ENCODE assay signal across 8 cellular contexts in genomic region chr10:89837173-89838001, GRCh38.
DNase-seq lines count a peak whose midpoint lies in the region; ATAC-seq, FAIRE-seq and TF ChIP-seq lines count a peak whose summit lies in the region.

No MANE protein-coding gene starts in this region.

- peak overlapping the region; percentile 74 for H3K4me3 Mint-ChIP-seq in activated naive CD8-positive, alpha-beta T cell treated with anti-CD3 and anti-CD28 coated beads, Interleukin-2, amount 50 U/mL, for 24 hours

- H3K27me3 ChIP-seq in keratinocyte (ENCODE audit: control insufficient read depth, extremely low read depth, insufficient read depth, low read length): no peaks in the 10 kb centered on the region

- no peaks in the 10 kb centered on the region for H3K36me3 Mint-ChIP-seq in activated naive CD8-positive, alpha-beta T cell treated with anti-CD3 and anti-CD28 coated beads, Interleukin-2, amount 50 U/mL, for 24 hours (ENCODE audit: low read depth)

- DNase-seq in NCI-H146 treated with DMSO at 0.1 percent for 48 hours (lab: John Stamatoyannopoulos, UW; ENCODE audit: unreplicated experiment) (peak; percentile 75), keratinocyte (ENCODE audit: low read depth, low spot score) (no peak), RKO (ENCODE audit: low spot score) (no peak), NCI-H446 (lab: John Stamatoyannopoulos, UW) (no peak)
- peak; percentile 34 for DNase-seq in activated naive CD8-positive, alpha-beta T cell treated with anti-CD3 and anti-CD28 coated beads, Interleukin-2, amount 50 U/mL, for 24 hours
- DNase-seq in stimulated activated CD8-positive, alpha-beta memory T cell treated with anti-CD3 and anti-CD28 coated beads, Interleukin-15, amount 100 ng/mL, for 24 hours (ENCODE audit: low read depth): peak; percentile 8

- dilution Hi-C loops in keratinocyte (cut with MboI; ENCODE audit: extremely low pct_ligation_motif_present, low sequenced_read_pairs): no loop called here

- no peaks in the 10 kb centered on the region for H3K79me2 ChIP-seq in keratinocyte (ENCODE audit: control insufficient read depth, insufficient read depth, low read length)

- peak overlapping the region; percentile 60 for H3K27ac Mint-ChIP-seq in activated naive CD8-positive, alpha-beta T cell treated with anti-CD3 and anti-CD28 coated beads, Interleukin-2, amount 50 U/mL, for 24 hours

- H3K36me3 ChIP-seq in keratinocyte (ENCODE audit: control insufficient read depth in 2 of 2, extremely low read depth in 1 of 2, insufficient read depth in 2 of 2, low read length in 2 of 2): no peaks in the 10 kb centered on the region

- peaks cover 10% of the 10 kb centered on the region for H3K27me3 Mint-ChIP-seq in activated naive CD8-positive, alpha-beta T cell treated with anti-CD3 and anti-CD28 coated beads, Interleukin-2, amount 50 U/mL, for 24 hours

- peak overlapping the region; percentile 63 for H3K9ac ChIP-seq in keratinocyte (ENCODE audit: control insufficient read depth, extremely low read depth, insufficient read depth, low read length)

- H3K4me1 Mint-ChIP-seq in activated naive CD8-positive, alpha-beta T cell treated with anti-CD3 and anti-CD28 coated beads, Interleukin-2, amount 50 U/mL, for 24 hours: peaks cover 13% of the 10 kb centered on the region

- H3K27ac ChIP-seq in keratinocyte (ENCODE audit: control insufficient read depth, insufficient read depth, low read length): no peak overlapping the region

- H3K4me1 ChIP-seq in keratinocyte (ENCODE audit: control insufficient read depth, extremely low read depth, insufficient read depth, low read length): peaks cover 8% of the 10 kb centered on the region

- no peaks in the 10 kb centered on the region for H4K20me1 ChIP-seq in keratinocyte (ENCODE audit: control insufficient read depth, extremely low read depth, insufficient read depth, low read length)

- ATAC-seq in GM18867 (IDR thresholded peaks at IDR 0.05; ENCODE audit: unreplicated experiment) (peak; percentile 39), GM21528 (IDR thresholded peaks at IDR 0.05; ENCODE audit: low FRiP score, unreplicated experiment) (no peak)
- ATAC-seq in activated naive CD8-positive, alpha-beta T cell treated with anti-CD3 and anti-CD28 coated beads, Interleukin-2, amount 50 U/mL, for 24 hours: peak; percentile 67

- H3K4me2 ChIP-seq in keratinocyte (ENCODE audit: control insufficient read depth, extremely low read depth, insufficient read depth, low read depth, low read length): peak overlapping the region; percentile 84

- no peak for FAIRE-seq in keratinocyte (lab: Jason Lieb, UNC)

- H3K9me3 Mint-ChIP-seq in activated naive CD8-positive, alpha-beta T cell treated with anti-CD3 and anti-CD28 coated beads, Interleukin-2, amount 50 U/mL, for 24 hours: no peaks in the 10 kb centered on the region

- H3K9me3 ChIP-seq in keratinocyte (ENCODE audit: control insufficient read depth, low read depth, low read length): no peaks in the 10 kb centered on the region

- no peak for TF ChIP-seq CTCF in keratinocyte (optimal IDR thresholded peaks at IDR 0.05 in 1 of 3, IDR thresholded peaks at IDR 0.05 in 1 of 3, conservative IDR thresholded peaks at IDR 0.05 in 1 of 3; ENCODE audit: extremely low read depth in 1 of 3, insufficient read depth in 2 of 3, low read length in 3 of 3)

- peak overlapping the region; percentile 23 to 68 (median 54) for H3K4me3 ChIP-seq in keratinocyte (ENCODE audit: control insufficient read depth in 2 of 3, extremely low read depth in 1 of 3, insufficient read depth in 2 of 3, low read depth in 1 of 3, low read length in 3 of 3)

- H3K9me1 ChIP-seq in keratinocyte (ENCODE audit: control insufficient read depth, extremely low read depth, insufficient read depth, low read length): no peaks in the 10 kb centered on the region

- peak overlapping the region; percentile 88 for H2AFZ ChIP-seq in keratinocyte (ENCODE audit: control insufficient read depth, low read length)

Comparison
In these comparisons a context has a peak if more than half of its experiments do, and no peak if none do; other contexts are left out.
1. DNase-seq: peak in NCI-H146 treated with DMSO at 0.1 percent for 48 hours (single experiment), activated naive CD8-positive, alpha-beta T cell treated with anti-CD3 and anti-CD28 coated beads, Interleukin-2, amount 50 U/mL, for 24 hours (single experiment) and stimulated activated CD8-positive, alpha-beta memory T cell treated with anti-CD3 and anti-CD28 coated beads, Interleukin-15, amount 100 ng/mL, for 24 hours (single experiment); none in keratinocyte (single experiment), RKO (single experiment) and NCI-H446 (0 of 2).